ENCODE assay signal across 14 cellular contexts in genomic region chr14:34085695-34086094, GRCh38.
DNase-seq lines count a peak whose midpoint lies in the region; ATAC-seq, FAIRE-seq and TF ChIP-seq lines count a peak whose summit lies in the region.
"Had no signal": no experiment of that assay in that cellular context is flagged by ENCODE, and none has a peak within 500 bp of the region (broad histone marks: within the 10 kb centered on the region; RNA-seq: fewer than 3 reads in every experiment).

No MANE protein-coding gene starts in this region.

- H3K36me3 ChIP-seq in HepG2 (replicated peaks in 1 of 2; ENCODE audit: control insufficient read depth in 1 of 2, insufficient read depth in 2 of 2, low read length in 2 of 2) = no peaks in the 10 kb centered on the region
- no peaks in the 10 kb centered on the region for H3K36me3 ChIP-seq in right lobe of liver
- no peaks in the 10 kb centered on the region for H3K36me3 ChIP-seq in PC-3 (ENCODE audit: low read depth, low read length)

- H3K36me3 Mint-ChIP-seq in Calu3 (ENCODE audit: insufficient read depth, unreplicated experiment) = no peaks in the 10 kb centered on the region
- H3K36me3 Mint-ChIP-seq: CD8-positive, alpha-beta memory T cell had no signal

- H3K4me3 ChIP-seq in HepG2 (replicated peaks in 1 of 3; ENCODE audit: insufficient read depth in 1 of 3, low read depth in 2 of 3, low read length in 3 of 3) (no peak overlapping the region), right lobe of liver (no peak overlapping the region), PC-3 (ENCODE audit: low read length) (no peak overlapping the region)
- H3K4me3 ChIP-seq: GM23338 had no signal

- H4K20me1 ChIP-seq in HepG2 (ENCODE audit: insufficient read depth, low read length) = no peaks in the 10 kb centered on the region
- no peaks in the 10 kb centered on the region for H4K20me1 ChIP-seq in PC-3 (ENCODE audit: low read length)

- no peak for FAIRE-seq in HepG2 (lab: Jason Lieb, UNC)
- FAIRE-seq: G401.6, GM12891 had no signal

- H3K79me2 ChIP-seq in HepG2 (ENCODE audit: insufficient read depth, low read length) = no peaks in the 10 kb centered on the region
- H3K79me2 ChIP-seq in PC-3 (ENCODE audit: low read length) = no peaks in the 10 kb centered on the region

- BruUV-seq in HepG2 (replicated peaks; lab: Mats Ljungman, UMichigan) (no TSS peak), PC-3 (replicated peaks; lab: Mats Ljungman, UMichigan) (no TSS peak), Calu3 (replicated peaks; lab: Mats Ljungman, UMichigan) (no TSS peak)

- no peak for TF ChIP-seq POLR2A in HepG2 (IDR thresholded peaks at IDR 0.05; ENCODE audit: insufficient read depth in 1 of 2, low read depth in 2 of 2, low read length in 2 of 2)
- no peak for TF ChIP-seq POLR2A in right lobe of liver (IDR thresholded peaks at IDR 0.05)

- no peak overlapping the region for H3K9ac ChIP-seq in HepG2 (ENCODE audit: insufficient read depth, low read depth, low read length)
- no peak overlapping the region for H3K9ac ChIP-seq in PC-3 (ENCODE audit: low read length)

- ATAC-seq in HepG2 = no peak
- ATAC-seq in right lobe of liver = no peak
- ATAC-seq in PC-3 = no peak
- ATAC-seq in HG03460 (IDR thresholded peaks at IDR 0.05; ENCODE audit: unreplicated experiment) = no peak
- ATAC-seq: GM23338 had no signal

- TF ChIP-seq EP300 in HepG2 (IDR thresholded peaks at IDR 0.05; ENCODE audit: low read depth in 2 of 2, low read length in 2 of 2) = no peak
- TF ChIP-seq EP300 in HepG2 (CRISPR knock-in tag; IDR thresholded peaks at IDR 0.05; ENCODE audit: borderline replicate concordance) = no peak

- no peak overlapping the region for H3K4me3 Mint-ChIP-seq in Calu3 (ENCODE audit: low read depth, unreplicated experiment)
- H3K4me3 Mint-ChIP-seq: CD8-positive, alpha-beta memory T cell; GM23338 had no signal

- intact Hi-C loops in HepG2 (cut with micrococcal nuclease; ENCODE audit: unreplicated experiment) (loop anchor here (2.0 kb wide), 1 partner anchor 61 kb away; no protein-coding TSS in a partner anchor), right lobe of liver (cut with DNase I) (no loop called here), PC-3 (cut with micrococcal nuclease) (loop anchor here (1.0 kb wide), 1 partner anchor 42 kb away; no protein-coding TSS in a partner anchor), Calu3 (cut with micrococcal nuclease; ENCODE audit: unreplicated experiment) (no loop called here)

- CTCF ChIA-PET in HepG2 (lab: Yijun Ruan, JAX; ENCODE audit: low intra/inter-chr PET ratio, low total read pairs) = no interaction called here
- CTCF ChIA-PET in PC-3 (lab: Charles Lee) = interaction anchor here (0.8 kb wide), 1 partner anchor 13 kb away, joined by 3 read pairs; no protein-coding TSS in a partner anchor
- CTCF ChIA-PET in Calu3 (lab: Charles Lee) = no interaction called here

- TF ChIP-seq RAD21 in HepG2 (CRISPR knock-in tag; IDR thresholded peaks at IDR 0.05) = no peak

- no peaks in the 10 kb centered on the region for H3F3A ChIP-seq in PC-3 (ENCODE audit: low read length, unreplicated experiment)

- H3K4me1 ChIP-seq in HepG2 (ENCODE audit: insufficient read depth, low read length) (peaks cover 19% of the 10 kb centered on the region), right lobe of liver (no peaks in the 10 kb centered on the region), PC-3 (ENCODE audit: insufficient read depth, low read length) (peaks cover 48% of the 10 kb centered on the region)

- H3K9me2 ChIP-seq in PC-3 (replicated peaks; ENCODE audit: low read length) = no peaks in the 10 kb centered on the region

- H3K4me1 Mint-ChIP-seq in Calu3 (ENCODE audit: low read depth, unreplicated experiment) = peaks cover 23% of the 10 kb centered on the region
- H3K4me1 Mint-ChIP-seq: CD8-positive, alpha-beta memory T cell had no signal

- H3K9me3 Mint-ChIP-seq in Calu3 (ENCODE audit: low read depth, unreplicated experiment) = peaks cover 2% of the 10 kb centered on the region
- H3K9me3 Mint-ChIP-seq: CD8-positive, alpha-beta memory T cell; GM23338 had no signal

- no peak for TF ChIP-seq CTCF in HepG2 (CRISPR knock-in tag; IDR thresholded peaks at IDR 0.05)
- TF ChIP-seq CTCF in right lobe of liver (IDR thresholded peaks at IDR 0.05) = no peak
- TF ChIP-seq CTCF in PC-3 (conservative IDR thresholded peaks at IDR 0.05; ENCODE audit: low read depth, low read length) = no peak
- TF ChIP-seq CTCF in Calu3 (IDR thresholded peaks at IDR 0.05; ENCODE audit: unreplicated experiment) = no peak

- POLR2A ChIA-PET in HepG2 (lab: Yijun Ruan, JAX) (no interaction called here), PC-3 (lab: Charles Lee; ENCODE audit: unreplicated experiment) (interaction anchor here (0.7 kb wide), 2 partner anchors 56 to 270 kb away, joined by 6 to 10 read pairs; no protein-coding TSS in a partner anchor)

- H3K9me3 ChIP-seq in HepG2 (ENCODE audit: low read length) = no peaks in the 10 kb centered on the region
- no peaks in the 10 kb centered on the region for H3K9me3 ChIP-seq in right lobe of liver
- H3K9me3 ChIP-seq in PC-3 (ENCODE audit: low read length) = no peaks in the 10 kb centered on the region

- no peak overlapping the region for H3K4me2 ChIP-seq in HepG2 (ENCODE audit: low read depth, low read length)
- peak overlapping the region; percentile 30 for H3K4me2 ChIP-seq in PC-3 (ENCODE audit: low read length)
- H3K4me2 ChIP-seq: GM23338 had no signal

- no peak overlapping the region for H2AFZ ChIP-seq in HepG2 (ENCODE audit: low read length)
- no peak overlapping the region for H2AFZ ChIP-seq in PC-3 (ENCODE audit: low read length)
- H2AFZ ChIP-seq: GM23338 had no signal

- no peaks in the 10 kb centered on the region for H3K27me3 Mint-ChIP-seq in Calu3 (ENCODE audit: unreplicated experiment)

- H3K27ac ChIP-seq in HepG2 (ENCODE audit: extremely low read length, insufficient read depth, low read length) = no peak overlapping the region
- no peak overlapping the region for H3K27ac ChIP-seq in right lobe of liver
- no peak overlapping the region for H3K27ac ChIP-seq in PC-3 (ENCODE audit: low read length)
- H3K27ac ChIP-seq in epithelial cell of prostate = peak overlapping the region; percentile 23

- DNase-seq in HepG2 (ENCODE audit: low spot score) = no peak
- DNase-seq in right lobe of liver = no peak
- DNase-seq in PC-3 = no peak
- DNase-seq in epithelial cell of prostate (ENCODE audit: low read depth, low spot score) = no peak
- DNase-seq in NCI-H2171 (lab: John Stamatoyannopoulos, UW) = no peak
- DNase-seq in Calu3 = no peak
- DNase-seq: CD8-positive, alpha-beta memory T cell; DMS 273 treated with DMSO at 0.1 percent for 48 hours; EL; H7 had no signal

- in situ Hi-C loops in HepG2 (cut with HindIII; ENCODE audit: extremely low pct_ligation_motif_present, low pct_unique_long_range_greater_than_20kb) = no loop called here

- peaks cover 0 to 12% of the 10 kb centered on the region in 2 experiments; a peak in 2 of 5 replicates for H3K27me3 ChIP-seq in HepG2 (ENCODE audit: control insufficient read depth in 1 of 2, insufficient read depth in 2 of 2, low read length in 2 of 2)
- H3K27me3 ChIP-seq in right lobe of liver = no peaks in the 10 kb centered on the region
- no peaks in the 10 kb centered on the region for H3K27me3 ChIP-seq in PC-3 (ENCODE audit: low read length)

- 2% methylated on average over 1 of the region's 1 CpG for WGBS in HepG2 (ENCODE audit: low lambda C conversion rate)
- 31% methylated on average over 1 of the region's 1 CpG for WGBS in right lobe of liver (ENCODE audit: insufficient coverage, low coverage, low lambda C conversion rate, missing lambda C conversion rate)

- no peak overlapping the region for H3K27ac Mint-ChIP-seq in Calu3 (ENCODE audit: unreplicated experiment)
- H3K27ac Mint-ChIP-seq: CD8-positive, alpha-beta memory T cell; GM23338 had no signal

TF ChIP-seq in HepG2, 621 proteins besides CTCF, POLR2A, EP300 and RAD21:
- TF ChIP-seq IRF9 (CRISPR knock-in tag; IDR thresholded peaks at IDR 0.05; ENCODE audit: borderline replicate concordance) (no peak), RARG (CRISPR knock-in tag; IDR thresholded peaks at IDR 0.05; ENCODE audit: low read depth) (no peak), ZNF737 (CRISPR knock-in tag; IDR thresholded peaks at IDR 0.05; ENCODE audit: borderline replicate concordance) (no peak), ZNF260 (CRISPR knock-in tag; IDR thresholded peaks at IDR 0.05; ENCODE audit: borderline replicate concordance, low read depth) (no peak), YEATS4 (CRISPR knock-in tag; IDR thresholded peaks at IDR 0.05; ENCODE audit: borderline replicate concordance) (no peak)
- TF ChIP-seq, protein P1, sequence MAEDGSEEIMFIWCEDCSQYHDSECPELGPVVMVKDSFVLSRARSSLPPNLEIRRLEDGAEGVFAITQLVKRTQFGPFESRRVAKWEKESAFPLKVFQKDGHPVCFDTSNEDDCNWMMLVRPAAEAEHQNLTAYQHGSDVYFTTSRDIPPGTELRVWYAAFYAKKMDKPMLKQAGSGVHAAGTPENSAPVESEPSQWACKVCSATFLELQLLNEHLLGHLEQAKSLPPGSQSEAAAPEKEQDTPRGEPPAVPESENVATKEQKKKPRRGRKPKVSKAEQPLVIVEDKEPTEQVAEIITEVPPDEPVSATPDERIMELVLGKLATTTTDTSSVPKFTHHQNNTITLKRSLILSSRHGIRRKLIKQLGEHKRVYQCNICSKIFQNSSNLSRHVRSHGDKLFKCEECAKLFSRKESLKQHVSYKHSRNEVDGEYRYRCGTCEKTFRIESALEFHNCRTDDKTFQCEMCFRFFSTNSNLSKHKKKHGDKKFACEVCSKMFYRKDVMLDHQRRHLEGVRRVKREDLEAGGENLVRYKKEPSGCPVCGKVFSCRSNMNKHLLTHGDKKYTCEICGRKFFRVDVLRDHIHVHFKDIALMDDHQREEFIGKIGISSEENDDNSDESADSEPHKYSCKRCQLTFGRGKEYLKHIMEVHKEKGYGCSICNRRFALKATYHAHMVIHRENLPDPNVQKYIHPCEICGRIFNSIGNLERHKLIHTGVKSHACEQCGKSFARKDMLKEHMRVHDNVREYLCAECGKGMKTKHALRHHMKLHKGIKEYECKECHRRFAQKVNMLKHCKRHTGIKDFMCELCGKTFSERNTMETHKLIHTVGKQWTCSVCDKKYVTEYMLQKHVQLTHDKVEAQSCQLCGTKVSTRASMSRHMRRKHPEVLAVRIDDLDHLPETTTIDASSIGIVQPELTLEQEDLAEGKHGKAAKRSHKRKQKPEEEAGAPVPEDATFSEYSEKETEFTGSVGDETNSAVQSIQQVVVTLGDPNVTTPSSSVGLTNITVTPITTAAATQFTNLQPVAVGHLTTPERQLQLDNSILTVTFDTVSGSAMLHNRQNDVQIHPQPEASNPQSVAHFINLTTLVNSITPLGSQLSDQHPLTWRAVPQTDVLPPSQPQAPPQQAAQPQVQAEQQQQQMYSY (CRISPR knock-in tag; IDR thresholded peaks at IDR 0.05) = peak; percentile 54; the same call in 1 of the 2 replicates

Comparison
In these comparisons a context has a peak if more than half of its experiments do, and no peak if none do; other contexts are left out.
1. intact Hi-C loops: an anchor here in HepG2 (2.0 kb wide) and PC-3 (1.0 kb wide); none called in right lobe of liver and Calu3.